ENCODE assay signal across 1 cellular context in genomic region chr5:115545065-115545882, GRCh38.
TF ChIP-seq lines count a peak whose summit lies in the region.

No MANE protein-coding gene starts in this region.

TF ChIP-seq in K562, 482 proteins besides CTCF, POLR2A, EP300 and RAD21 (continued from another document):
- TF ChIP-seq, protein P1, sequence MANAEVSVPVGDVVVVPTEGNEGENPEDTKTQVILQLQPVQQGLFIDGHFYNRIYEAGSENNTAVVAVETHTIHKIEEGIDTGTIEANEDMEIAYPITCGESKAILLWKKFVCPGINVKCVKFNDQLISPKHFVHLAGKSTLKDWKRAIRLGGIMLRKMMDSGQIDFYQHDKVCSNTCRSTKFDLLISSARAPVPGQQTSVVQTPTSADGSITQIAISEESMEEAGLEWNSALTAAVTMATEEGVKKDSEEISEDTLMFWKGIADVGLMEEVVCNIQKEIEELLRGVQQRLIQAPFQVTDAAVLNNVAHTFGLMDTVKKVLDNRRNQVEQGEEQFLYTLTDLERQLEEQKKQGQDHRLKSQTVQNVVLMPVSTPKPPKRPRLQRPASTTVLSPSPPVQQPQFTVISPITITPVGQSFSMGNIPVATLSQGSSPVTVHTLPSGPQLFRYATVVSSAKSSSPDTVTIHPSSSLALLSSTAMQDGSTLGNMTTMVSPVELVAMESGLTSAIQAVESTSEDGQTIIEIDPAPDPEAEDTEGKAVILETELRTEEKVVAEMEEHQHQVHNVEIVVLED (CRISPR knock-in tag; IDR thresholded peaks at IDR 0.05), result no peak
- TF ChIP-seq ILF3 (IDR thresholded peaks at IDR 0.05; ENCODE audit: borderline replicate concordance), result no peak
- TF ChIP-seq, protein P2, sequence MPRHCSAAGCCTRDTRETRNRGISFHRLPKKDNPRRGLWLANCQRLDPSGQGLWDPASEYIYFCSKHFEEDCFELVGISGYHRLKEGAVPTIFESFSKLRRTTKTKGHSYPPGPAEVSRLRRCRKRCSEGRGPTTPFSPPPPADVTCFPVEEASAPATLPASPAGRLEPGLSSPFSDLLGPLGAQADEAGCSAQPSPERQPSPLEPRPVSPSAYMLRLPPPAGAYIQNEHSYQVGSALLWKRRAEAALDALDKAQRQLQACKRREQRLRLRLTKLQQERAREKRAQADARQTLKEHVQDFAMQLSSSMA (CRISPR knock-in tag; IDR thresholded peaks at IDR 0.05), result no peak
- no peak for TF ChIP-seq ZC3H11A (IDR thresholded peaks at IDR 0.05; ENCODE audit: low read depth, low read length)
- no peak for TF ChIP-seq ELF4 (CRISPR knock-in tag; IDR thresholded peaks at IDR 0.05)
- no peak for TF ChIP-seq LCOR (CRISPR knock-in tag; IDR thresholded peaks at IDR 0.05)
- TF ChIP-seq RHOXF2B (CRISPR knock-in tag; conservative IDR thresholded peaks at IDR 0.05), result no peak
- TF ChIP-seq HDAC6 (IDR thresholded peaks at IDR 0.05; ENCODE audit: low read depth, low read length), result no peak
